ENCODE assay signal across 25 cellular contexts in the genomic region with DNA sequence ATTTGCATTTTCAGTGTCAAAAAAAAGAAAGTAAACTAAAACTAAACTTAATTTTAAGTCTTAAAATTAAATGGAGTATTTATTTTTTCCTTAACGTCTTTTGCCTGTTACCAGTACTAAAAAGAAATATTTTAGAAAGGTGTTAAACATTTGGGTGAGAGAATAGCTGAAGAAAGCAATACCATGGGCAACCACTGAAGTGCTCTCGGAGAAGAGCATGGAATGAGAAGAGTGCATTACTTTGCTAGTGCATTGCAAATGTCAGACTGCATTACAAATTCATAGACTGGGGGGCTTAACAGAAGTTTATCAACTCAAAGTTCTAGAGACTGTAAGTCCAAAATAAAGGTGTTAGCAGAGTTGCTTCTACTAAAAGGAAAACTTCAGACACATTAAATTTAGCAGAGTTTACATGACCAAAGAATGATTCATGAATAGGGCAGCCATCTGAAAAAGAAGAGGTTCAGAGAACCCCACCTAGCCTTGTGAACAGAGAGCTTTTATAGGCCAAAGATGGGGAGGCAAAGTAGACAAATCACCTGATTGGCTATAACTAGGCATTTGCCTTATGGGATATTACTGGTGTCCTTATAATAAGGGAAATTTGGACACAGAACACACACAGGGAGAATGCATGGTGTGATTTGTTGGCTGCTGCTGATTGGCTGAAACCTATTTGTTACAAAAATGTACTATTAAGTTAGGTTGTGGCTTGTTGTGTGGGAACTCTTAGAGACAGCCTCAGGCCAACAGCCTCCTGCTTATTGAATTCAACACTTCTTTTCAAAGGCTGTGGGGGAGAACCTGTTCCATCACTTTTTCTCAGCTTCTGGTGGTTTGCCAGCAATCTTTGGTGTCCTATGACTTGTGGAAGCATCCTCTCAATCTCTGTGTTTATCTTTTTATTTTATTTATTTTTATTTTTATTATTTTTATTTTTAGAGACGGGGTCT.
"Had no signal": no experiment of that assay in that cellular context is flagged by ENCODE, and none has a peak within 500 bp of the region (broad histone marks: within the 10 kb centered on the region; RNA-seq: fewer than 3 reads in every experiment).

No MANE protein-coding gene starts in this region.

- H3K9me3 Mint-ChIP-seq: activated B cell treated with CpG ODN at 0.5 μM for 24 hours; activated T-cell treated with anti-CD3 and anti-CD28 coated beads, Interleukin-2, amount 50 U/mL, for 4 hours; activated T-helper 2 cell treated with anti-CD3 and anti-CD28 coated beads, Interferon-gamma antibody, Interleukin-2, Interleukin-4, amounts not matched to agents 10 μg/mL and 5 μg/mL and 100 μg/mL, durations not matched to agents 14 hours and 24 hours and 36 hours; neural crest cell; stimulated activated memory B cell treated with anti-CD40 and anti-IgM and Interleukin-4, amounts not matched to agents 10 μg/mL and 1 μg/mL and 100 μg/mL, for 72 hours had no signal

- H3K9me3 ChIP-seq: adrenal gland, ascending aorta, esophagus muscularis mucosa, lower lobe of right lung, vagina had no signal

- H3K27ac ChIP-seq: adrenal gland, ascending aorta, brain microvascular endothelial cell, esophagus muscularis mucosa, lower lobe of right lung, vagina had no signal

- H3K27me3 ChIP-seq: adrenal gland, ascending aorta, brain microvascular endothelial cell, esophagus muscularis mucosa, vagina had no signal

- H3K4me3 Mint-ChIP-seq: activated B cell treated with CpG ODN at 0.5 μM for 24 hours; activated naive CD8-positive, alpha-beta T cell; activated T-cell treated with anti-CD3 and anti-CD28 coated beads, Interleukin-2, amount 50 U/mL, for 4 hours; naive thymus-derived CD4-positive, alpha-beta T cell; neural crest cell; stimulated activated memory B cell treated with anti-CD40 and anti-IgM and Interleukin-4, amounts not matched to agents 10 μg/mL and 1 μg/mL and 100 μg/mL, for 72 hours had no signal

- DNase-seq: activated B cell treated with CpG ODN at 0.5 μM for 24 hours; activated CD4-positive, alpha-beta T cell treated with anti-CD3 and anti-CD28 coated beads for 4 hours; activated CD4-positive, alpha-beta T cell treated with anti-CD3 and anti-CD28 coated beads, Interleukin-2, amount 50 U/mL, for 48 hours; activated CD8-positive, alpha-beta memory T cell treated with anti-CD3 and anti-CD28 coated beads, Interleukin-2, amount 50 U/mL, for 48 hours; activated naive CD4-positive, alpha-beta T cell; activated T-cell treated with anti-CD3 and anti-CD28 coated beads, Interleukin-2, amount 50 U/mL, for 4 hours; adrenal gland; brain microvascular endothelial cell; caudate nucleus; dermis blood vessel endothelial cell; effector CD8-positive, alpha-beta T cell; kidney; lower lobe of right lung; naive thymus-derived CD4-positive, alpha-beta T cell; occipital lobe; small intestine; stimulated activated CD4-positive, alpha-beta T cell treated with anti-CD3 and anti-CD28 coated beads, Interleukin-2, amount 100 ng/mL, for 24 hours; trophoblast cell had no signal

- H3K27ac Mint-ChIP-seq: activated B cell treated with CpG ODN at 0.5 μM for 24 hours; activated naive CD8-positive, alpha-beta T cell; activated T-helper 2 cell treated with anti-CD3 and anti-CD28 coated beads, Interferon-gamma antibody, Interleukin-2, Interleukin-4, amounts not matched to agents 10 μg/mL and 5 μg/mL and 100 μg/mL, durations not matched to agents 14 hours and 24 hours and 36 hours; stimulated activated memory B cell treated with anti-CD40 and anti-IgM and Interleukin-4, amounts not matched to agents 10 μg/mL and 1 μg/mL and 100 μg/mL, for 72 hours had no signal

- H3K4me1 Mint-ChIP-seq: activated B cell treated with CpG ODN at 0.5 μM for 24 hours; stimulated activated memory B cell treated with anti-CD40 and anti-IgM and Interleukin-4, amounts not matched to agents 10 μg/mL and 1 μg/mL and 100 μg/mL, for 72 hours had no signal

- H3K4me1 ChIP-seq: ascending aorta, esophagus muscularis mucosa, lower lobe of right lung, vagina had no signal

- H3K36me3 ChIP-seq: adrenal gland, ascending aorta, brain microvascular endothelial cell, esophagus muscularis mucosa, lower lobe of right lung, vagina had no signal

- H3K36me3 Mint-ChIP-seq: activated naive CD8-positive, alpha-beta T cell; naive thymus-derived CD4-positive, alpha-beta T cell; stimulated activated memory B cell treated with anti-CD40 and anti-IgM and Interleukin-4, amounts not matched to agents 10 μg/mL and 1 μg/mL and 100 μg/mL, for 72 hours had no signal

- H3K4me3 ChIP-seq: adrenal gland, ascending aorta, esophagus muscularis mucosa, lower lobe of right lung, vagina had no signal

- H3K27me3 Mint-ChIP-seq: activated naive CD8-positive, alpha-beta T cell had no signal
